ENCODE assay signal across 11 cellular contexts in genomic region chr1:1978108-1978507, GRCh38. TPM values are rescaled to one million over a fixed set of nuclear protein-coding genes. Genes with fewer than 3 reads are reported as not detected.
"Had no signal": no experiment of that assay in that cellular context is flagged by ENCODE, and none has a peak within 500 bp of the region (broad histone marks: within the 10 kb centered on the region; RNA-seq: fewer than 3 reads in every experiment).

No MANE protein-coding gene starts in this region.

- H3K9me3 ChIP-seq: HAP-1 had no signal

- H3K36me3 Mint-ChIP-seq: IgD-negative memory B cell had no signal

- ATAC-seq: HCT116, HepG2 had no signal

- H3K4me3 ChIP-seq: GM23248, HAP-1 had no signal

- H2AFZ ChIP-seq: GM23248 had no signal

- H3K9me3 Mint-ChIP-seq: IgD-negative memory B cell had no signal

- H3K4me1 ChIP-seq: HAP-1 had no signal

- H3K36me3 ChIP-seq: HAP-1 had no signal

- H3K9ac ChIP-seq: GM23248 had no signal

- H3K27ac ChIP-seq: GM23248, HL-60 had no signal

- DNase-seq: GM23248, GOT3, HFFc6, KBM-7 had no signal

- H3K4me3 Mint-ChIP-seq: HFFc6, IgD-negative memory B cell had no signal

- H3K27ac Mint-ChIP-seq: HFFc6, IgD-negative memory B cell had no signal

RNA-seq across cellular contexts. Expression of gene CFAP74, which starts 25.5 kb away (rescaled TPM):
- total RNA-seq: GM23248, H4, HFFc6, HT1080 had no signal

RNA-seq across cellular contexts. Expression of gene GABRD, which starts 41.0 kb away (rescaled TPM):
- total RNA-seq: GM23248, HepG2, HFFc6, HT1080 had no signal

RNA-seq across cellular contexts. Expression of gene TMEM52, which starts 59.0 kb away (rescaled TPM):
- total RNA-seq: GM23248 had no signal
